39 cellular contexts compared by ENCODE assay signal in the genomic region with DNA sequence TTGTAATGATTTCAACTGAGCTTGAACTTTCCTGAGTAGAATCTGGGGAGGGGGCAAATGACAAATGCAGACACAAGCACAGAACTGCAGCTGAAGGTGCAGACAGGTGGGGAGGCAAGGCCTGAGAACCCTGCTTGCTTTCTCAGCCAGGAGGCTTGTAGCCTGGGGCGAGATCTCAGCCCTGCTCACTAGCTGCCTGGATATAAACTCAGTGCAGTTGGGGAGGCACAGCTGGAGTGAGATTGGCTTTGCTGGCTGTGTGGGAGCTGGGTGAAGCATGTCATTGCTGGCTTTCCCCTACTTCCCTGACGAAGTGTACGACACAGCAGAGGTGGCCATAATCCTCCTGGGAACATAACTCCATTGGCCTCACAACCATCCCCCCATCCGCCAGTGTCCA. TPM values are rescaled to one million over a fixed set of nuclear protein-coding genes. Genes with fewer than 3 reads are reported as not detected.
"Had no signal": no experiment of that assay in that cellular context is flagged by ENCODE, and none has a peak within 500 bp of the region (broad histone marks: within the 10 kb centered on the region; RNA-seq: fewer than 3 reads in every experiment).

No MANE protein-coding gene starts in this region.

- H3K4me3 ChIP-seq: adrenal gland, ascending aorta, body of pancreas, breast epithelium, cardiac muscle cell had no signal

- H3K27me3 Mint-ChIP-seq: activated naive CD4-positive, alpha-beta T cell treated with anti-CD3 and anti-CD28 coated beads, Interleukin-2, amount 10 ng/mL, durations not matched to agents 7 days and 5 days; activated naive CD4-positive, alpha-beta T cell treated with anti-CD3 and anti-CD28 coated beads, Interleukin-2, amount 50 U/mL, for 24 hours; activated naive CD8-positive, alpha-beta T cell treated with anti-CD3 and anti-CD28 coated beads for 36 hours; activated naive CD8-positive, alpha-beta T cell treated with anti-CD3 and anti-CD28 coated beads, Interleukin-2, amount 10 ng/mL, durations not matched to agents 7 days and 5 days; activated naive CD8-positive, alpha-beta T cell treated with anti-CD3 and anti-CD28 coated beads, Interleukin-2, amount 50 U/mL, for 24 hours; central memory CD8-positive, alpha-beta T cell had no signal

- H3K27me3 ChIP-seq: ascending aorta, body of pancreas, brain microvascular endothelial cell, cardiac muscle cell had no signal

- ATAC-seq: activated naive CD4-positive, alpha-beta T cell treated with anti-CD3 and anti-CD28 coated beads, Interleukin-2, amount 50 U/mL, for 72 hours; activated naive CD8-positive, alpha-beta T cell treated with anti-CD3 and anti-CD28 coated beads, Interleukin-2, amount 50 U/mL, for 24 hours; activated T-cell treated with anti-CD3 and anti-CD28 coated beads, Interleukin-2, amount 50 U/mL, for 4 hours; activated T-cell treated with anti-CD3 and anti-CD28 coated beads, Interleukin-2, amount 50 U/mL, for 72 hours; activated T-helper 17 cell treated with anti-CD3 and anti-CD28 coated beads, Interleukin-2, amount 50 U/mL, for 72 hours; body of pancreas had no signal

- H3K27ac ChIP-seq: adrenal gland, ascending aorta, body of pancreas, brain microvascular endothelial cell, breast epithelium, cardiac muscle cell had no signal

- H3K9me3 Mint-ChIP-seq: activated naive CD4-positive, alpha-beta T cell treated with anti-CD3 and anti-CD28 coated beads, Interleukin-2, amount 10 ng/mL, durations not matched to agents 7 days and 5 days; activated naive CD4-positive, alpha-beta T cell treated with anti-CD3 and anti-CD28 coated beads, Interleukin-2, amount 50 U/mL, for 24 hours; activated naive CD4-positive, alpha-beta T cell treated with anti-CD3 and anti-CD28 coated beads, Interleukin-2, amount 50 U/mL, for 72 hours; activated naive CD8-positive, alpha-beta T cell treated with anti-CD3 and anti-CD28 coated beads, Interleukin-2, amount 10 ng/mL, durations not matched to agents 7 days and 5 days; activated naive CD8-positive, alpha-beta T cell treated with anti-CD3 and anti-CD28 coated beads, Interleukin-2, amount 50 U/mL, for 24 hours; activated T-cell treated with anti-CD3 and anti-CD28 coated beads, Interleukin-2, amount 50 U/mL, for 24 hours; activated T-cell treated with anti-CD3 and anti-CD28 coated beads, Interleukin-2, amount 50 U/mL, for 72 hours; activated T-helper 1 cell treated with anti-CD3 and anti-CD28 coated beads, Interleukin-12 subunit alpha, Interleukin-12 subunit beta, Interleukin-2, Interleukin-4 antibody, amounts not matched to agents 30 ng/mL and 10 ng/mL and 1 ng/mL, durations not matched to agents 14 hours and 24 hours and 36 hours; activated T-helper 17 cell treated with anti-CD3 and anti-CD28 coated beads, Interleukin-2, amount 50 U/mL, for 72 hours had no signal

- H3K27ac Mint-ChIP-seq: activated naive CD4-positive, alpha-beta T cell treated with anti-CD3 and anti-CD28 coated beads for 36 hours; activated naive CD4-positive, alpha-beta T cell treated with anti-CD3 and anti-CD28 coated beads, Interleukin-2, amount 10 ng/mL, durations not matched to agents 7 days and 5 days; activated naive CD4-positive, alpha-beta T cell treated with anti-CD3 and anti-CD28 coated beads, Interleukin-2, amount 50 U/mL, for 24 hours; activated naive CD4-positive, alpha-beta T cell treated with anti-CD3 and anti-CD28 coated beads, Interleukin-2, amount 50 U/mL, for 72 hours; activated naive CD8-positive, alpha-beta T cell; activated naive CD8-positive, alpha-beta T cell treated with anti-CD3 and anti-CD28 coated beads for 36 hours; activated naive CD8-positive, alpha-beta T cell treated with anti-CD3 and anti-CD28 coated beads, Interleukin-2, amount 10 ng/mL, durations not matched to agents 7 days and 5 days; activated naive CD8-positive, alpha-beta T cell treated with anti-CD3 and anti-CD28 coated beads, Interleukin-2, amount 50 U/mL, for 24 hours; activated T-cell treated with anti-CD3 and anti-CD28 coated beads, Interleukin-2, amount 50 U/mL, for 24 hours; activated T-cell treated with anti-CD3 and anti-CD28 coated beads, Interleukin-2, amount 50 U/mL, for 72 hours; activated T-helper 1 cell treated with anti-CD3 and anti-CD28 coated beads, Interleukin-12 subunit alpha, Interleukin-12 subunit beta, Interleukin-2, Interleukin-4 antibody, amounts not matched to agents 30 ng/mL and 10 ng/mL and 1 ng/mL, durations not matched to agents 14 hours and 24 hours and 36 hours; activated T-helper 17 cell treated with anti-CD3 and anti-CD28 coated beads, Interleukin-2, amount 50 U/mL, for 72 hours; activated T-helper 2 cell treated with anti-CD3 and anti-CD28 coated beads, Interferon-gamma antibody, Interleukin-2, Interleukin-4, amounts not matched to agents 10 μg/mL and 5 μg/mL and 100 μg/mL, durations not matched to agents 14 hours and 24 hours and 36 hours; brain had no signal

- H3K4me1 ChIP-seq: adrenal gland, ascending aorta, body of pancreas, breast epithelium had no signal

- H3K4me3 Mint-ChIP-seq: activated naive CD4-positive, alpha-beta T cell treated with anti-CD3 and anti-CD28 coated beads for 36 hours; activated naive CD4-positive, alpha-beta T cell treated with anti-CD3 and anti-CD28 coated beads, Interleukin-2, amount 10 ng/mL, durations not matched to agents 7 days and 5 days; activated naive CD4-positive, alpha-beta T cell treated with anti-CD3 and anti-CD28 coated beads, Interleukin-2, amount 50 U/mL, for 24 hours; activated naive CD8-positive, alpha-beta T cell; activated naive CD8-positive, alpha-beta T cell treated with anti-CD3 and anti-CD28 coated beads for 36 hours; activated naive CD8-positive, alpha-beta T cell treated with anti-CD3 and anti-CD28 coated beads, Interleukin-2, amount 10 ng/mL, durations not matched to agents 7 days and 5 days; activated naive CD8-positive, alpha-beta T cell treated with anti-CD3 and anti-CD28 coated beads, Interleukin-2, amount 50 U/mL, for 24 hours; activated T-cell treated with anti-CD3 and anti-CD28 coated beads, Interleukin-2, amount 50 U/mL, for 24 hours; activated T-cell treated with anti-CD3 and anti-CD28 coated beads, Interleukin-2, amount 50 U/mL, for 4 hours; activated T-cell treated with anti-CD3 and anti-CD28 coated beads, Interleukin-2, amount 50 U/mL, for 72 hours; activated T-helper 1 cell treated with anti-CD3 and anti-CD28 coated beads, Interleukin-12 subunit alpha, Interleukin-12 subunit beta, Interleukin-2, Interleukin-4 antibody, amounts not matched to agents 30 ng/mL and 10 ng/mL and 1 ng/mL, durations not matched to agents 14 hours and 24 hours and 36 hours; activated T-helper 17 cell treated with anti-CD3 and anti-CD28 coated beads, Interleukin-2, amount 50 U/mL, for 72 hours; brain; central memory CD8-positive, alpha-beta T cell had no signal

- H3K9me3 ChIP-seq: adrenal gland, ascending aorta, body of pancreas had no signal

- DNase-seq: activated effector memory CD4-positive, alpha-beta T cell treated with anti-CD3 and anti-CD28 coated beads, Interleukin-2, amount 50 U/mL, for 16 hours; activated effector memory CD4-positive, alpha-beta T cell treated with Interleukin-2 at 50 U/mL for 16 hours; activated gamma-delta T cell; activated gamma-delta T cell treated with Interleukin-2 at 50 U/mL for 16 hours; activated naive CD4-positive, alpha-beta T cell; activated naive CD4-positive, alpha-beta T cell treated with anti-CD3 and anti-CD28 coated beads for 36 hours; activated naive CD4-positive, alpha-beta T cell treated with anti-CD3 and anti-CD28 coated beads, Interleukin-2, amount 10 ng/mL, durations not matched to agents 7 days and 5 days; activated naive CD4-positive, alpha-beta T cell treated with anti-CD3 and anti-CD28 coated beads, Interleukin-2, amount 50 U/mL, for 16 hours; activated naive CD4-positive, alpha-beta T cell treated with Interleukin-2 at 50 U/mL for 16 hours; activated naive CD8-positive, alpha-beta T cell treated with anti-CD3 and anti-CD28 coated beads for 36 hours; activated naive CD8-positive, alpha-beta T cell treated with anti-CD3 and anti-CD28 coated beads, Interleukin-2, amount 10 ng/mL, durations not matched to agents 7 days and 5 days; activated naive CD8-positive, alpha-beta T cell treated with anti-CD3 and anti-CD28 coated beads, Interleukin-2, amount 50 U/mL, for 24 hours; activated T-cell treated with anti-CD3 and anti-CD28 coated beads for 4 hours; activated T-cell treated with anti-CD3 and anti-CD28 coated beads, Interleukin-2, amount 50 U/mL, for 1 hour; activated T-cell treated with anti-CD3 and anti-CD28 coated beads, Interleukin-2, amount 50 U/mL, for 24 hours; activated T-cell treated with anti-CD3 and anti-CD28 coated beads, Interleukin-2, amount 50 U/mL, for 4 hours; activated T-cell treated with anti-CD3 and anti-CD28 coated beads, Interleukin-2, amount 50 U/mL, for 48 hours; activated T-cell treated with anti-CD3 and anti-CD28 coated beads, Interleukin-2, amount 50 U/mL, for 72 hours; adrenal gland; amniotic stem cell; amygdala; anterior cingulate cortex; aorta; body of pancreas; brain microvascular endothelial cell; caudate nucleus; central memory CD4-positive, alpha-beta T cell; cerebellar nuclear complex had no signal

- H3K4me1 Mint-ChIP-seq: activated naive CD4-positive, alpha-beta T cell treated with anti-CD3 and anti-CD28 coated beads, Interleukin-2, amount 10 ng/mL, durations not matched to agents 7 days and 5 days; activated naive CD4-positive, alpha-beta T cell treated with anti-CD3 and anti-CD28 coated beads, Interleukin-2, amount 50 U/mL, for 24 hours; activated naive CD8-positive, alpha-beta T cell treated with anti-CD3 and anti-CD28 coated beads for 36 hours; activated naive CD8-positive, alpha-beta T cell treated with anti-CD3 and anti-CD28 coated beads, Interleukin-2, amount 10 ng/mL, durations not matched to agents 7 days and 5 days; activated naive CD8-positive, alpha-beta T cell treated with anti-CD3 and anti-CD28 coated beads, Interleukin-2, amount 50 U/mL, for 24 hours; activated T-helper 17 cell treated with anti-CD3 and anti-CD28 coated beads, Interleukin-2, amount 50 U/mL, for 72 hours; brain; central memory CD8-positive, alpha-beta T cell had no signal

- H3K36me3 ChIP-seq: adrenal gland, ascending aorta, brain microvascular endothelial cell, breast epithelium, cardiac muscle cell had no signal

- H3K36me3 Mint-ChIP-seq: activated naive CD4-positive, alpha-beta T cell treated with anti-CD3 and anti-CD28 coated beads, Interleukin-2, amount 10 ng/mL, durations not matched to agents 7 days and 5 days; activated naive CD4-positive, alpha-beta T cell treated with anti-CD3 and anti-CD28 coated beads, Interleukin-2, amount 50 U/mL, for 24 hours; activated naive CD4-positive, alpha-beta T cell treated with anti-CD3 and anti-CD28 coated beads, Interleukin-2, amount 50 U/mL, for 72 hours; activated naive CD8-positive, alpha-beta T cell; activated naive CD8-positive, alpha-beta T cell treated with anti-CD3 and anti-CD28 coated beads for 36 hours; activated naive CD8-positive, alpha-beta T cell treated with anti-CD3 and anti-CD28 coated beads, Interleukin-2, amount 10 ng/mL, durations not matched to agents 7 days and 5 days; brain had no signal

RNA-seq across cellular contexts. Expression of gene NEXMIF, which starts 55.5 kb away (rescaled TPM):
- polyA plus RNA-seq: cardiac muscle cell had no signal
